1 cellular context compared by ENCODE assay signal in the genomic region with DNA sequence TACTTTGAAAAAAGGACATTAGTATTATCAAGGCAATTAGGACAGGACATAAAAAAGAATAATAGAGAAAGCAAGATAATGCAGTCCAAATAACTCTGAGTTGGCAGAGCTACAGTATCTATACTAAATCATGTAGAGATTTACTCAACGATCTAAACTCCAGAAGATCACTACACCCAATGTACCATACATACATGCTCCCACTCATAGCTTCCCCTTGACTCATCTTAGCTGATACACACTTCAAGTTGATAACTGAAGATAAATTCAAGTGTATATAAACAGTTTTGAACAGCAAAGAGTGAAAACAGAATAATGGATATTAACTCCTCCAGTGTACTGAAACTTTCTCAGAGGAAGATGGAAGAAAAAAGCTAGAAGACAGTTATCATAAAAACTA.
TF ChIP-seq lines count a peak whose summit lies in the region.

No MANE protein-coding gene starts in this region.

TF ChIP-seq in IMR-90, 13 proteins besides CTCF, POLR2A, EP300 and RAD21 (continued from another document):
- TF ChIP-seq, protein P1, sequence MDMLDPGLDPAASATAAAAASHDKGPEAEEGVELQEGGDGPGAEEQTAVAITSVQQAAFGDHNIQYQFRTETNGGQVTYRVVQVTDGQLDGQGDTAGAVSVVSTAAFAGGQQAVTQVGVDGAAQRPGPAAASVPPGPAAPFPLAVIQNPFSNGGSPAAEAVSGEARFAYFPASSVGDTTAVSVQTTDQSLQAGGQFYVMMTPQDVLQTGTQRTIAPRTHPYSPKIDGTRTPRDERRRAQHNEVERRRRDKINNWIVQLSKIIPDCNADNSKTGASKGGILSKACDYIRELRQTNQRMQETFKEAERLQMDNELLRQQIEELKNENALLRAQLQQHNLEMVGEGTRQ (IDR thresholded peaks at IDR 0.05; ENCODE audit: low read depth, low read length): no peak
- TF ChIP-seq MAZ (IDR thresholded peaks at IDR 0.05; ENCODE audit: borderline replicate concordance, low read depth, low read length): no peak
- TF ChIP-seq, protein P2, sequence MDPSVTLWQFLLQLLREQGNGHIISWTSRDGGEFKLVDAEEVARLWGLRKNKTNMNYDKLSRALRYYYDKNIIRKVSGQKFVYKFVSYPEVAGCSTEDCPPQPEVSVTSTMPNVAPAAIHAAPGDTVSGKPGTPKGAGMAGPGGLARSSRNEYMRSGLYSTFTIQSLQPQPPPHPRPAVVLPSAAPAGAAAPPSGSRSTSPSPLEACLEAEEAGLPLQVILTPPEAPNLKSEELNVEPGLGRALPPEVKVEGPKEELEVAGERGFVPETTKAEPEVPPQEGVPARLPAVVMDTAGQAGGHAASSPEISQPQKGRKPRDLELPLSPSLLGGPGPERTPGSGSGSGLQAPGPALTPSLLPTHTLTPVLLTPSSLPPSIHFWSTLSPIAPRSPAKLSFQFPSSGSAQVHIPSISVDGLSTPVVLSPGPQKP (IDR thresholded peaks at IDR 0.05; ENCODE audit: borderline replicate concordance, low read depth, low read length): no peak
